18 cellular contexts compared by ENCODE assay signal in the genomic region with DNA sequence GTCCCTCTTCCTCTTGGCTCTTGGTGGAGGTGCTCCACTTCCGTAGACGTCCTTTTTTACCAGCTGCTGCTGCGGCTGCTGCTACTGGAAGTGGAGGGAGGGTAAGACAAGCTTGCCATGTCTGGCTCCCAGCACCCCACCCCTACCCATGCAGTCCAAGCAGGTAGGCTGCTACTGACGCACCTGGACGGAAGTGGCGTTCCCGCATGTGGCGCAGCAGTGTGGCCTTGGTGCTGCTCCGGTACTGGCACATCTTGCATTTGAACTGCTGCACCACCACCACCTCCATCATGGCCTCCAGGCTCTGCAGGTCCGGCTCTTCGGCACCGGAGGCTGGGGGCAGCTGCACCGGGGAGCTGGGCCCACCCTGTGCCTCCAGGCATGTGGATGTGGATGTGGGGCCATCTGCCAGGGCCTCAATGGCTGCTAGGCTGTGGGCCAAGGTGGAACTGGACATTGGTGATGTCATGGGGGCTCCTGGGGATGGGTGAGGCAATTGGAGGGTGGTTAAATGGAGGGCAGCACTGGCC. TPM values are rescaled to one million over a fixed set of nuclear protein-coding genes. Genes with fewer than 3 reads are reported as not detected.
DNase-seq lines count a peak whose midpoint lies in the region; ATAC-seq and TF ChIP-seq lines count a peak whose summit lies in the region.
"Had no signal": no experiment of that assay in that cellular context is flagged by ENCODE, and none has a peak within 500 bp of the region (broad histone marks: within the 10 kb centered on the region; RNA-seq: fewer than 3 reads in every experiment).

No MANE protein-coding gene starts in this region.

- WGBS in suprapubic skin: 85% methylated on average over 3 of the region's 13 CpGs

- H3K27ac Mint-ChIP-seq in central memory CD8-positive, alpha-beta T cell (ENCODE audit: low read depth): no peak overlapping the region
- H3K27ac Mint-ChIP-seq: CD4-positive, CD25-positive, alpha-beta regulatory T cell; GM23338; HFFc6 had no signal

- peaks cover 81% of the 10 kb centered on the region for H3K36me3 Mint-ChIP-seq in central memory CD8-positive, alpha-beta T cell (ENCODE audit: insufficient read depth)

- H3K36me3 ChIP-seq in left ventricle myocardium inferior (peaks cover 70% of the 10 kb centered on the region), suprapubic skin (peaks cover 66% of the 10 kb centered on the region)

- DNase-seq in cardiac septum (ENCODE audit: low spot score) (peak; percentile 73), left ventricle myocardium inferior (no peak), mesenteric fat pad (ENCODE audit: low spot score) (peak; percentile 71), suprapubic skin (ENCODE audit: low spot score in 2 of 2) (peak; percentile 55 to 64), GDM1 (lab: John Stamatoyannopoulos, UW) (no peak), amniotic stem cell (lab: John Stamatoyannopoulos, UW) (no peak), G401 (ENCODE audit: low spot score) (no peak)
- DNase-seq in central memory CD8-positive, alpha-beta T cell (ENCODE audit: low spot score in 2 of 2): no peak
- DNase-seq: CD4-positive, CD25-positive, alpha-beta regulatory T cell; HFFc6; NCI-H1694; NCI-H345; NCI-H69; SHP77 had no signal

- no peaks in the 10 kb centered on the region for H3K27me3 ChIP-seq in left ventricle myocardium inferior (ENCODE audit: low read depth)
- no peaks in the 10 kb centered on the region for H3K27me3 ChIP-seq in suprapubic skin

- H3K9me3 ChIP-seq in left ventricle myocardium inferior (replicated peaks) (no peaks in the 10 kb centered on the region), suprapubic skin (no peaks in the 10 kb centered on the region)
- H3K9me3 ChIP-seq: A549 had no signal

- TF ChIP-seq CTCF in left ventricle myocardium inferior (IDR thresholded peaks at IDR 0.05; ENCODE audit: borderline replicate concordance): no peak
- no peak for TF ChIP-seq CTCF in suprapubic skin (IDR thresholded peaks at IDR 0.05)

- in situ Hi-C loops in G401 (cut with HindIII; ENCODE audit: low sequenced_read_pairs): no loop called here

- no peak overlapping the region for H3K4me3 ChIP-seq in left ventricle myocardium inferior
- no peak overlapping the region for H3K4me3 ChIP-seq in suprapubic skin
- H3K4me3 ChIP-seq: A549, GM23338, K562, PC-9 had no signal

- intact Hi-C loops in cardiac septum (cut with DNase I) (loop anchor here (10.0 kb wide), 1 partner anchor 143 kb away; the partner anchor contains the start of gene TNNC2), left ventricle myocardium inferior (cut with micrococcal nuclease) (no loop called here)

- H3K4me1 Mint-ChIP-seq in central memory CD8-positive, alpha-beta T cell: peaks cover 25% of the 10 kb centered on the region

- H3K27me3 Mint-ChIP-seq in central memory CD8-positive, alpha-beta T cell: no peaks in the 10 kb centered on the region

- peaks cover 29% of the 10 kb centered on the region for H3K4me1 ChIP-seq in left ventricle myocardium inferior
- peaks cover 15% of the 10 kb centered on the region for H3K4me1 ChIP-seq in suprapubic skin

- TF ChIP-seq POLR2A in suprapubic skin (IDR thresholded peaks at IDR 0.05): no peak

- H3K9me3 Mint-ChIP-seq in central memory CD8-positive, alpha-beta T cell: no peaks in the 10 kb centered on the region
- H3K9me3 Mint-ChIP-seq: CD4-positive, CD25-positive, alpha-beta regulatory T cell; GM23338; HFFc6 had no signal

- peak overlapping the region; percentile 13 for H3K4me3 Mint-ChIP-seq in central memory CD8-positive, alpha-beta T cell
- H3K4me3 Mint-ChIP-seq: GM23338, HFFc6 had no signal

- TF ChIP-seq EP300 in suprapubic skin (IDR thresholded peaks at IDR 0.05): no peak

- no peak for ATAC-seq in central memory CD8-positive, alpha-beta T cell (replicated peaks; ENCODE audit: extremely low read depth, poor library complexity, severe bottlenecking)
- ATAC-seq: A549, GM23338, K562 had no signal

- H3K27ac ChIP-seq in left ventricle myocardium inferior (replicated peaks): no peak overlapping the region
- no peak overlapping the region for H3K27ac ChIP-seq in suprapubic skin
- H3K27ac ChIP-seq: A549, PC-9 had no signal

RNA-seq across cellular contexts. Expression of gene ZNF335, which starts 4.4 kb away (rescaled TPM):
- total RNA-seq in cardiac septum (8.5 TPM), left ventricle myocardium inferior (8.1 TPM), mesenteric fat pad (17.1 TPM), suprapubic skin (10 to 100 TPM; 25.8 to 62.6 (median 35.1) TPM)
- 7.2 and 11.1 TPM in 2 replicates for total RNA-seq in G401 (2014; rRNA removed; shearing (Covaris generic))

RNA-seq across cellular contexts. Expression of gene PCIF1, which starts 33.1 kb away (rescaled TPM):
- 30.2 TPM for total RNA-seq in cardiac septum
- 21.9 TPM for total RNA-seq in left ventricle myocardium inferior
- total RNA-seq in mesenteric fat pad: 27.1 TPM
- 10 to 100 TPM; 37.2 to 70.3 (median 42.4) TPM for total RNA-seq in suprapubic skin
- total RNA-seq in G401 (2014; rRNA removed; shearing (Covaris generic)): 11.6 and 17.7 TPM in 2 replicates

RNA-seq across cellular contexts. Expression of gene MMP9, which starts 41.1 kb away (rescaled TPM):
- 2.4 TPM for total RNA-seq in cardiac septum
- total RNA-seq in left ventricle myocardium inferior: 0.58 TPM
- 18.3 TPM for total RNA-seq in mesenteric fat pad
- total RNA-seq in suprapubic skin: 1 to 10 TPM in 2 of 4 donors, under 1 TPM in 2; 0.30 to 1.9 (median 0.96) TPM
- not detected in 2 replicates for total RNA-seq in G401 (2014; rRNA removed; shearing (Covaris generic))
- total RNA-seq: HFFc6, K562, PC-9 had no signal

RNA-seq across cellular contexts. Expression of gene PLTP, which starts 55.7 kb away (rescaled TPM):
- 37.1 TPM for total RNA-seq in cardiac septum
- 84.1 TPM for total RNA-seq in left ventricle myocardium inferior
- total RNA-seq in mesenteric fat pad: 373 TPM
- 100 to 1,000 TPM in 1 of 4 donors, 10 to 100 TPM in 3; 49.2 to 138 (median 70.4) TPM for total RNA-seq in suprapubic skin
- 129 and 156 TPM in 2 replicates for total RNA-seq in G401 (2014; rRNA removed; shearing (Covaris generic))

Comparison
In these comparisons a context has a peak if more than half of its experiments do, and no peak if none do; other contexts are left out.
1. DNase-seq: peak in cardiac septum (single experiment), mesenteric fat pad (single experiment) and suprapubic skin (2 of 2); none in left ventricle myocardium inferior (single experiment), central memory CD8-positive, alpha-beta T cell (0 of 2), GDM1 (single experiment), amniotic stem cell (single experiment) and G401 (single experiment).